In genomic region chr2:168552450-168552856, GRCh38 we compare ENCODE assay signal across 8 cellular contexts.
DNase-seq lines count a peak whose midpoint lies in the region; ATAC-seq, FAIRE-seq and TF ChIP-seq lines count a peak whose summit lies in the region.

No MANE protein-coding gene starts in this region.

- no peak for TF ChIP-seq POLR2A in breast epithelium (IDR thresholded peaks at IDR 0.05)

- no peak overlapping the region for H3K18ac ChIP-seq in mesenchymal stem cell (ENCODE audit: low read depth in 1 of 2, low read length in 2 of 2)

- H2BK120ac ChIP-seq in mesenchymal stem cell (ENCODE audit: low read depth, low read length): no peak overlapping the region

- intact Hi-C loops in kidney (cut with DNase I): no loop called here
- intact Hi-C loops in breast epithelium (cut with DNase I; ENCODE audit: low total_unique reads): no loop called here

- no peak overlapping the region for H3K4me2 ChIP-seq in mesenchymal stem cell (ENCODE audit: low read length, poor library complexity, severe bottlenecking)

- peak overlapping the region in 1 of 2 experiments; percentile 59 for H3K23ac ChIP-seq in mesenchymal stem cell (ENCODE audit: low read length in 2 of 2)

- no peak for FAIRE-seq in kidney (lab: Jason Lieb, UNC)

- WGBS in mesenchymal stem cell: 60% methylated on average over 2 of the region's 2 CpGs

- TF ChIP-seq CTCF in kidney (IDR thresholded peaks at IDR 0.05; ENCODE audit: borderline replicate concordance, extremely low read depth, insufficient read depth) (no peak), breast epithelium (IDR thresholded peaks at IDR 0.05) (no peak)

- H2AK5ac ChIP-seq in mesenchymal stem cell (ENCODE audit: low read length, severe bottlenecking): no peak overlapping the region

- H3K27ac ChIP-seq in iPS-18a (ENCODE audit: low read length): peak overlapping the region; percentile 73
- H3K27ac ChIP-seq in mesenchymal stem cell (ENCODE audit: low read length, poor library complexity, severe bottlenecking): no peak overlapping the region
- H3K27ac ChIP-seq in kidney (ENCODE audit: low read depth in 2 of 2, low read length in 2 of 2): no peak overlapping the region
- no peak overlapping the region for H3K27ac ChIP-seq in breast epithelium

- H3K4me1 ChIP-seq in iPS-18a (ENCODE audit: control insufficient read depth, low read depth, low read length) (peaks cover 35% of the 10 kb centered on the region), mesenchymal stem cell (ENCODE audit: control insufficient read depth, insufficient read depth, low read depth, low read length) (no peaks in the 10 kb centered on the region), kidney (ENCODE audit: control insufficient read depth in 1 of 2, insufficient read depth in 1 of 2, low read depth in 1 of 2, low read length in 2 of 2) (no peaks in the 10 kb centered on the region), breast epithelium (no peaks in the 10 kb centered on the region)

- no peak overlapping the region for H4K8ac ChIP-seq in mesenchymal stem cell (ENCODE audit: low read length)

- no peak overlapping the region for H2BK5ac ChIP-seq in mesenchymal stem cell (ENCODE audit: low read depth, low read length, poor library complexity, severe bottlenecking)

- H3K4me3 ChIP-seq in iPS-18a (ENCODE audit: low read length) (peak overlapping the region; percentile 37), mesenchymal stem cell (ENCODE audit: insufficient read depth in 1 of 2, low read depth in 1 of 2, low read length in 2 of 2) (no peak overlapping the region), kidney (ENCODE audit: low read length in 2 of 2) (no peak overlapping the region), breast epithelium (no peak overlapping the region)

- H3K27me3 ChIP-seq in iPS-18a (ENCODE audit: control insufficient read depth, insufficient read depth, low read length) (no peaks in the 10 kb centered on the region), mesenchymal stem cell (ENCODE audit: control insufficient read depth in 1 of 2, insufficient read depth in 1 of 2, low read length in 2 of 2) (no peaks in the 10 kb centered on the region), breast epithelium (no peaks in the 10 kb centered on the region)

- H3K79me1 ChIP-seq in mesenchymal stem cell (replicated peaks; ENCODE audit: low read length, poor library complexity, severe bottlenecking): peaks cover 17% of the 10 kb centered on the region

- no peak overlapping the region for H2AFZ ChIP-seq in mesenchymal stem cell (ENCODE audit: low read depth, low read length)

- H3K9ac ChIP-seq in iPS-18a (ENCODE audit: low read length) (peak overlapping the region; percentile 68), mesenchymal stem cell (ENCODE audit: low read length) (no peak overlapping the region), kidney (ENCODE audit: low read length in 2 of 2) (no peak overlapping the region)

- no peak overlapping the region for H2BK12ac ChIP-seq in mesenchymal stem cell (ENCODE audit: low read length in 2 of 2)

- no peak overlapping the region for H3K14ac ChIP-seq in mesenchymal stem cell (ENCODE audit: low read length in 2 of 2)

- H2BK15ac ChIP-seq in mesenchymal stem cell (ENCODE audit: low read depth, poor library complexity, severe bottlenecking): no peak overlapping the region

- no peak overlapping the region for H3K4ac ChIP-seq in mesenchymal stem cell (ENCODE audit: low read depth in 1 of 2, low read length in 2 of 2)

- DNase-seq in NCI-H1105 treated with DMSO at 0.1 percent for 48 hours (lab: John Stamatoyannopoulos, UW) (peak; percentile 53), mesenchymal stem cell (no peak), kidney (no peak), T-helper 1 cell (no peak), breast epithelium (ENCODE audit: low spot score in 2 of 2) (no peak)

- no peaks in the 10 kb centered on the region for H3K36me3 ChIP-seq in iPS-18a (ENCODE audit: control insufficient read depth, low read depth, low read length)
- peaks cover 0 to 5% of the 10 kb centered on the region in 2 experiments for H3K36me3 ChIP-seq in mesenchymal stem cell (ENCODE audit: control insufficient read depth in 1 of 2, insufficient read depth in 2 of 2, low read depth in 1 of 2, low read length in 2 of 2)
- H3K36me3 ChIP-seq in kidney (ENCODE audit: control insufficient read depth in 1 of 2, insufficient read depth in 2 of 2, low read length in 2 of 2): no peaks in the 10 kb centered on the region
- no peaks in the 10 kb centered on the region for H3K36me3 ChIP-seq in breast epithelium

- peak; percentile 98 for ATAC-seq in GM18867 (IDR thresholded peaks at IDR 0.05; ENCODE audit: unreplicated experiment)
- ATAC-seq in HG02840 (IDR thresholded peaks at IDR 0.05; ENCODE audit: low FRiP score, unreplicated experiment): peak; percentile 83

- H3K9me3 ChIP-seq in iPS-18a (ENCODE audit: control insufficient read depth, low read depth, low read length) (no peaks in the 10 kb centered on the region), mesenchymal stem cell (ENCODE audit: control insufficient read depth, low read length) (no peaks in the 10 kb centered on the region), kidney (ENCODE audit: control insufficient read depth in 1 of 2, low read length in 2 of 2) (no peaks in the 10 kb centered on the region), breast epithelium (no peaks in the 10 kb centered on the region)

- H4K91ac ChIP-seq in mesenchymal stem cell (ENCODE audit: low read length): no peak overlapping the region
